ENCODE assay signal across 13 cellular contexts in genomic region chr1:209549384-209550001, GRCh38. TPM values are rescaled to one million over a fixed set of nuclear protein-coding genes. Genes with fewer than 3 reads are reported as not detected.
DNase-seq lines count a peak whose midpoint lies in the region; ATAC-seq and TF ChIP-seq lines count a peak whose summit lies in the region.
"Had no signal": no experiment of that assay in that cellular context is flagged by ENCODE, and none has a peak within 500 bp of the region (broad histone marks: within the 10 kb centered on the region; RNA-seq: fewer than 3 reads in every experiment).

No MANE protein-coding gene starts in this region.

- no peaks in the 10 kb centered on the region for H3K9me3 ChIP-seq in AG04450 (ENCODE audit: control insufficient read depth, insufficient read depth, low read length)
- H3K9me3 ChIP-seq in HEK293 (ENCODE audit: control insufficient read depth, insufficient read depth, low read depth, low read length) = no peaks in the 10 kb centered on the region
- H3K9me3 ChIP-seq in Panc1 (ENCODE audit: control insufficient read depth, insufficient read depth, low read depth, low read length) = no peaks in the 10 kb centered on the region
- H3K9me3 ChIP-seq in iPS-18a (ENCODE audit: control insufficient read depth, low read depth, low read length) = no peaks in the 10 kb centered on the region
- H3K9me3 ChIP-seq in suprapubic skin = no peaks in the 10 kb centered on the region
- H3K9me3 ChIP-seq: esophagus muscularis mucosa had no signal

- no TSS peak for BruUV-seq in Panc1 (replicated peaks; lab: Mats Ljungman, UMichigan)

- WGBS in suprapubic skin = 50% methylated on average over 6 of the region's 6 CpGs

- no peak for DNase-seq in AG04450 (ENCODE audit: low read depth, low spot score)
- DNase-seq in Panc1 (ENCODE audit: low read depth, low spot score) = no peak
- no peak for DNase-seq in NOMO-1 (lab: John Stamatoyannopoulos, UW; ENCODE audit: unreplicated experiment in 2 of 2)
- no peak for DNase-seq in suprapubic skin (ENCODE audit: low spot score in 2 of 2)
- DNase-seq in SHP77 treated with DMSO at 0.1 percent for 48 hours (lab: John Stamatoyannopoulos, UW) = no peak
- DNase-seq: activated naive CD4-positive, alpha-beta T cell treated with anti-CD3 and anti-CD28 coated beads, Interleukin-2, amount 10 ng/mL, durations not matched to agents 7 days and 5 days; cerebellar nuclear complex; stimulated activated CD4-positive, alpha-beta T cell treated with anti-CD3 and anti-CD28 coated beads, Interleukin-4, amount 100 ng/mL, for 1 hour; stimulated activated naive CD4-positive, alpha-beta T cell had no signal

- H3K36me3 ChIP-seq in HEK293 (ENCODE audit: control insufficient read depth in 2 of 2, insufficient read depth in 1 of 2, low read length in 2 of 2) = no peaks in the 10 kb centered on the region
- no peaks in the 10 kb centered on the region for H3K36me3 ChIP-seq in Panc1 (ENCODE audit: control insufficient read depth, insufficient read depth, low read length)
- no peaks in the 10 kb centered on the region for H3K36me3 ChIP-seq in iPS-18a (ENCODE audit: control insufficient read depth, low read depth, low read length)
- no peaks in the 10 kb centered on the region for H3K36me3 ChIP-seq in suprapubic skin
- H3K36me3 ChIP-seq: esophagus muscularis mucosa had no signal

- H3K9ac ChIP-seq in iPS-18a (ENCODE audit: low read length) = no peak overlapping the region

- TF ChIP-seq EP300 in suprapubic skin (IDR thresholded peaks at IDR 0.05) = no peak

- H3K27ac ChIP-seq in AG04450 (ENCODE audit: low read depth, low read length) (no peak overlapping the region), HEK293 (ENCODE audit: extremely low read depth, low read depth, low read length) (no peak overlapping the region), Panc1 (ENCODE audit: low read length) (no peak overlapping the region), iPS-18a (ENCODE audit: low read length) (no peak overlapping the region), suprapubic skin (no peak overlapping the region)
- H3K27ac ChIP-seq: esophagus muscularis mucosa had no signal

- in situ Hi-C loops in Panc1 (cut with HindIII; ENCODE audit: low pct_unique_long_range_greater_than_20kb, low sequenced_read_pairs) = no loop called here

- ATAC-seq in Panc1 (no peak), GM18868 (IDR thresholded peaks at IDR 0.05; ENCODE audit: unreplicated experiment) (no peak)

- CTCF ChIA-PET in AG04450 (lab: Charles Lee) (interaction anchor here (1.1 to 2.3 kb wide), 4 partner anchors 17 to 27 kb away, joined by 3 to 8 read pairs (median 6); no protein-coding TSS in a partner anchor), HEK293 (lab: Yijun Ruan, JAX) (interaction anchor here (0.6 to 1.5 kb wide), 8 partner anchors 11 to 239 kb away, joined by 3 to 6 read pairs (median 3); no protein-coding TSS in a partner anchor), Panc1 (lab: Charles Lee) (no interaction called here)

- H3K27me3 ChIP-seq in AG04450 (ENCODE audit: control insufficient read depth, insufficient read depth, low read length) = peaks cover 9% of the 10 kb centered on the region
- H3K27me3 ChIP-seq in Panc1 (ENCODE audit: control insufficient read depth, insufficient read depth, low read length) = no peaks in the 10 kb centered on the region
- H3K27me3 ChIP-seq in iPS-18a (ENCODE audit: control insufficient read depth, insufficient read depth, low read length) = no peaks in the 10 kb centered on the region
- H3K27me3 ChIP-seq in suprapubic skin = peaks cover 4% of the 10 kb centered on the region

- intact Hi-C loops in Panc1 (cut with micrococcal nuclease; ENCODE audit: unreplicated experiment) = no loop called here

- H3K4me1 ChIP-seq in HEK293 (ENCODE audit: control insufficient read depth, insufficient read depth, low read length) (no peaks in the 10 kb centered on the region), Panc1 (ENCODE audit: control insufficient read depth, insufficient read depth, low read length) (no peaks in the 10 kb centered on the region; the same call in 1 of the 2 replicates), iPS-18a (ENCODE audit: control insufficient read depth, low read depth, low read length) (peaks cover 27% of the 10 kb centered on the region), suprapubic skin (peaks cover 14% of the 10 kb centered on the region)
- H3K4me1 ChIP-seq: esophagus muscularis mucosa had no signal

- POLR2A ChIA-PET in AG04450 (lab: Yijun Ruan, JAX) (no interaction called here), HEK293 (lab: Yijun Ruan, JAX) (no interaction called here), Panc1 (lab: Charles Lee) (no interaction called here)

- TF ChIP-seq CTCF in AG04450 (IDR thresholded peaks at IDR 0.05; ENCODE audit: low read depth, low read length) (0 out of 2 replicates have a peak, but pooled peaks have one; percentile 14), HEK293 (tag by site-specific recombination; IDR thresholded peaks at IDR 0.05) (no peak), Panc1 (IDR thresholded peaks at IDR 0.05) (peak; percentile 5; the same call in 1 of the 2 replicates), suprapubic skin (IDR thresholded peaks at IDR 0.05) (no peak)

- H3K4me3 ChIP-seq in AG04450 (ENCODE audit: low read depth, low read length) = no peak overlapping the region
- H3K4me3 ChIP-seq in HEK293 (ENCODE audit: low read depth, low read length) = no peak overlapping the region
- no peak overlapping the region for H3K4me3 ChIP-seq in Panc1 (ENCODE audit: low read depth in 2 of 2, low read length in 2 of 2)
- H3K4me3 ChIP-seq in iPS-18a (ENCODE audit: low read length) = peak overlapping the region; percentile 7
- H3K4me3 ChIP-seq in suprapubic skin = no peak overlapping the region
- H3K4me3 ChIP-seq: esophagus muscularis mucosa had no signal

- no peak for TF ChIP-seq POLR2A in suprapubic skin (IDR thresholded peaks at IDR 0.05)

TF ChIP-seq in HEK293, 187 proteins besides CTCF, POLR2A, EP300 and RAD21 (continues in another document):
- TF ChIP-seq ZNF202 (tag by site-specific recombination; IDR thresholded peaks at IDR 0.05; ENCODE audit: borderline replicate concordance) (no peak), ZSCAN18 (tag by site-specific recombination; IDR thresholded peaks at IDR 0.05) (no peak), ZIC2 (tag by site-specific recombination; IDR thresholded peaks at IDR 0.05) (peak; percentile 61; the same call in 1 of the 2 replicates), PRDM1 (tag by site-specific recombination; IDR thresholded peaks at IDR 0.05) (no peak), ZNF292 (tag by site-specific recombination; IDR thresholded peaks at IDR 0.05; ENCODE audit: borderline replicate concordance, low read depth) (no peak), ZNF549 (tag by site-specific recombination; IDR thresholded peaks at IDR 0.05) (no peak), ZNF280C (tag by site-specific recombination; IDR thresholded peaks at IDR 0.05) (no peak), ZNF701 (tag by site-specific recombination; IDR thresholded peaks at IDR 0.05) (no peak), ZFHX2 (tag by site-specific recombination; conservative IDR thresholded peaks at IDR 0.05) (peak; percentile 37; the same call in 1 of the 2 replicates), ZNF621 (tag by site-specific recombination; IDR thresholded peaks at IDR 0.05) (no peak), FEZF1 (tag by site-specific recombination; IDR thresholded peaks at IDR 0.05) (peak; percentile 69)
- TF ChIP-seq, protein P1, sequence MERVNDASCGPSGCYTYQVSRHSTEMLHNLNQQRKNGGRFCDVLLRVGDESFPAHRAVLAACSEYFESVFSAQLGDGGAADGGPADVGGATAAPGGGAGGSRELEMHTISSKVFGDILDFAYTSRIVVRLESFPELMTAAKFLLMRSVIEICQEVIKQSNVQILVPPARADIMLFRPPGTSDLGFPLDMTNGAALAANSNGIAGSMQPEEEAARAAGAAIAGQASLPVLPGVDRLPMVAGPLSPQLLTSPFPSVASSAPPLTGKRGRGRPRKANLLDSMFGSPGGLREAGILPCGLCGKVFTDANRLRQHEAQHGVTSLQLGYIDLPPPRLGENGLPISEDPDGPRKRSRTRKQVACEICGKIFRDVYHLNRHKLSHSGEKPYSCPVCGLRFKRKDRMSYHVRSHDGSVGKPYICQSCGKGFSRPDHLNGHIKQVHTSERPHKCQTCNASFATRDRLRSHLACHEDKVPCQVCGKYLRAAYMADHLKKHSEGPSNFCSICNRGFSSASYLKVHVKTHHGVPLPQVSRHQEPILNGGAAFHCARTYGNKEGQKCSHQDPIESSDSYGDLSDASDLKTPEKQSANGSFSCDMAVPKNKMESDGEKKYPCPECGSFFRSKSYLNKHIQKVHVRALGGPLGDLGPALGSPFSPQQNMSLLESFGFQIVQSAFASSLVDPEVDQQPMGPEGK (tag by site-specific recombination; IDR thresholded peaks at IDR 0.05) = no peak

RNA-seq across cellular contexts. Expression of gene CAMK1G, which starts 34.0 kb away (rescaled TPM):
- polyA plus RNA-seq in AG04450 (2011; rRNA removed) = 2.0 and 2.1 TPM in 2 replicates
- polyA minus RNA-seq in AG04450 (2011; rRNA and poly(A)+ RNA removed) = 2.0 and 2.4 TPM in 2 replicates
- not detected for total RNA-seq in Panc1 (2021; ENCODE audit: unreplicated experiment)
- not detected for polyA plus RNA-seq in Panc1 (2012; ENCODE audit: insufficient read length)
- total RNA-seq in suprapubic skin = under 1 TPM in 2 of 4 donors, not detected in 2; 0.23 to 0.34 TPM

Comparison
In these comparisons a context has a peak if more than half of its experiments do, and no peak if none do; other contexts are left out.
1. CTCF ChIP-seq: peak in AG04450 (single experiment) and Panc1 (single experiment); none in HEK293 (single experiment) and suprapubic skin (0 of 2).